Comparison of ENCODE assay signal across 8 cellular contexts in genomic region chr11:30585067-30585891, GRCh38. TPM values are rescaled to one million over a fixed set of nuclear protein-coding genes. Genes with fewer than 3 reads are reported as not detected.
DNase-seq lines count a peak whose midpoint lies in the region; ATAC-seq, FAIRE-seq and TF ChIP-seq lines count a peak whose summit lies in the region.

No MANE protein-coding gene starts in this region.

- intact Hi-C loops in prostate gland (cut with DNase I): loop anchor here (10.0 kb wide), 2 partner anchors 100 to 230 kb away; no protein-coding TSS in a partner anchor

- H3K27ac ChIP-seq in right atrium auricular region (peak overlapping the region; percentile 82 to 85), prostate gland (peak overlapping the region; percentile 94 to 96)

- no peaks in the 10 kb centered on the region for H3K9me3 ChIP-seq in right atrium auricular region
- no peaks in the 10 kb centered on the region for H3K9me3 ChIP-seq in prostate gland

- H3K27ac Mint-ChIP-seq in activated naive CD8-positive, alpha-beta T cell treated with anti-CD3 and anti-CD28 coated beads, Interleukin-2, amount 50 U/mL, for 24 hours: no peak overlapping the region
- no peak overlapping the region for H3K27ac Mint-ChIP-seq in activated CD4-positive, alpha-beta memory T cell treated with anti-CD3 and anti-CD28 coated beads, Interleukin-2, amount 10 ng/mL, durations not matched to agents 7 days and 5 days

- no peaks in the 10 kb centered on the region for H3K36me3 Mint-ChIP-seq in activated naive CD8-positive, alpha-beta T cell treated with anti-CD3 and anti-CD28 coated beads, Interleukin-2, amount 50 U/mL, for 24 hours (ENCODE audit: low read depth)
- H3K36me3 Mint-ChIP-seq in activated CD4-positive, alpha-beta memory T cell treated with anti-CD3 and anti-CD28 coated beads, Interleukin-2, amount 10 ng/mL, durations not matched to agents 7 days and 5 days (ENCODE audit: low read depth): no peaks in the 10 kb centered on the region

- peak overlapping the region; percentile 32 for H3K4me3 Mint-ChIP-seq in activated naive CD8-positive, alpha-beta T cell treated with anti-CD3 and anti-CD28 coated beads, Interleukin-2, amount 50 U/mL, for 24 hours
- H3K4me3 Mint-ChIP-seq in activated CD4-positive, alpha-beta memory T cell treated with anti-CD3 and anti-CD28 coated beads, Interleukin-2, amount 10 ng/mL, durations not matched to agents 7 days and 5 days: no peak overlapping the region

- POLR2A ChIA-PET in activated CD4-positive, alpha-beta memory T cell treated with anti-CD3 and anti-CD28 coated beads, Interleukin-2, amount 10 ng/mL, durations not matched to agents 7 days and 5 days (lab: Charles Lee): no interaction called here

- DNase-seq in Daoy (ENCODE audit: low read depth) (peak; percentile 27), right atrium auricular region (ENCODE audit: low spot score) (no peak), prostate gland (ENCODE audit: low spot score) (peak; percentile 51), H54 (ENCODE audit: insufficient read length, low spot score) (no peak), medulla oblongata (ENCODE audit: extremely low spot score) (no peak)
- peak; percentile 7 for DNase-seq in activated naive CD8-positive, alpha-beta T cell treated with anti-CD3 and anti-CD28 coated beads, Interleukin-2, amount 50 U/mL, for 24 hours
- DNase-seq in activated CD4-positive, alpha-beta memory T cell treated with anti-CD3 and anti-CD28 coated beads, Interleukin-2, amount 10 ng/mL, durations not matched to agents 7 days and 5 days: no peak

- CTCF ChIA-PET in activated CD4-positive, alpha-beta memory T cell treated with anti-CD3 and anti-CD28 coated beads, Interleukin-2, amount 10 ng/mL, durations not matched to agents 7 days and 5 days (lab: Charles Lee): no interaction called here

- H3K4me1 ChIP-seq in right atrium auricular region (peaks cover 0 to 14% of the 10 kb centered on the region in 2 donors), prostate gland (replicated peaks) (no peaks in the 10 kb centered on the region)

- peaks cover 10% of the 10 kb centered on the region for H3K4me1 Mint-ChIP-seq in activated naive CD8-positive, alpha-beta T cell treated with anti-CD3 and anti-CD28 coated beads, Interleukin-2, amount 50 U/mL, for 24 hours
- H3K4me1 Mint-ChIP-seq in activated CD4-positive, alpha-beta memory T cell treated with anti-CD3 and anti-CD28 coated beads, Interleukin-2, amount 10 ng/mL, durations not matched to agents 7 days and 5 days: peaks cover 3% of the 10 kb centered on the region

- ATAC-seq in HG02678 (IDR thresholded peaks at IDR 0.05; ENCODE audit: unreplicated experiment): peak; percentile 24
- peak; percentile 55 for ATAC-seq in activated naive CD8-positive, alpha-beta T cell treated with anti-CD3 and anti-CD28 coated beads, Interleukin-2, amount 50 U/mL, for 24 hours

- H3K9me3 Mint-ChIP-seq in activated naive CD8-positive, alpha-beta T cell treated with anti-CD3 and anti-CD28 coated beads, Interleukin-2, amount 50 U/mL, for 24 hours: no peaks in the 10 kb centered on the region
- no peaks in the 10 kb centered on the region for H3K9me3 Mint-ChIP-seq in activated CD4-positive, alpha-beta memory T cell treated with anti-CD3 and anti-CD28 coated beads, Interleukin-2, amount 10 ng/mL, durations not matched to agents 7 days and 5 days

- no peak for FAIRE-seq in H54 (lab: Jason Lieb, UNC)

- no peak for TF ChIP-seq POLR2A in prostate gland (IDR thresholded peaks at IDR 0.05)
- no peak for TF ChIP-seq POLR2A in H54 (IDR thresholded peaks at IDR 0.05; ENCODE audit: low read depth, low read length)

- H3K27me3 ChIP-seq in right atrium auricular region (no peaks in the 10 kb centered on the region), prostate gland (replicated peaks; ENCODE audit: insufficient read depth) (no peaks in the 10 kb centered on the region)

- TF ChIP-seq CTCF in right atrium auricular region (IDR thresholded peaks at IDR 0.05) (no peak), prostate gland (IDR thresholded peaks at IDR 0.05) (no peak)

- peak overlapping the region; percentile 79 to 88 for H3K4me3 ChIP-seq in right atrium auricular region
- H3K4me3 ChIP-seq in prostate gland: peak overlapping the region; percentile 84 to 88

- no peaks in the 10 kb centered on the region for H3K36me3 ChIP-seq in right atrium auricular region
- H3K36me3 ChIP-seq in prostate gland: no peaks in the 10 kb centered on the region

- WGBS in prostate gland: under 1% methylated on average over 76 of the region's 76 CpGs

- H3K27me3 Mint-ChIP-seq in activated naive CD8-positive, alpha-beta T cell treated with anti-CD3 and anti-CD28 coated beads, Interleukin-2, amount 50 U/mL, for 24 hours: peaks cover 49% of the 10 kb centered on the region
- H3K27me3 Mint-ChIP-seq in activated CD4-positive, alpha-beta memory T cell treated with anti-CD3 and anti-CD28 coated beads, Interleukin-2, amount 10 ng/mL, durations not matched to agents 7 days and 5 days: peaks cover 48% of the 10 kb centered on the region

RNA-seq across cellular contexts. Expression of gene MPPED2, which starts 0.9 kb away (rescaled TPM):
- 0.74 TPM in 1 of 2 replicates, not detected in the other for total RNA-seq in Daoy (2014; rRNA removed; shearing (Covaris generic))
- 1 to 10 TPM; 1.1 to 1.6 TPM for total RNA-seq in right atrium auricular region
- total RNA-seq in prostate gland: 10 to 100 TPM; 28.4 to 34.9 TPM
- total RNA-seq in activated CD4-positive, alpha-beta memory T cell treated with anti-CD3 and anti-CD28 coated beads, Interleukin-2, amount 10 ng/mL, durations not matched to agents 7 days and 5 days: not detected

Comparison
In these comparisons a context has a peak if more than half of its experiments do, and no peak if none do; other contexts are left out.
1. DNase-seq: peak in Daoy (single experiment), activated naive CD8-positive, alpha-beta T cell treated with anti-CD3 and anti-CD28 coated beads, Interleukin-2, amount 50 U/mL, for 24 hours (single experiment) and prostate gland (single experiment); none in right atrium auricular region (single experiment), H54 (single experiment), medulla oblongata (single experiment) and activated CD4-positive, alpha-beta memory T cell treated with anti-CD3 and anti-CD28 coated beads, Interleukin-2, amount 10 ng/mL, durations not matched to agents 7 days and 5 days (single experiment).
2. RNA of gene MPPED2, which starts 0.9 kb away (total RNA-seq): 28.4 to 34.9 TPM in prostate gland; 1.1 to 1.6 TPM in right atrium auricular region, 0.74 TPM in Daoy and not detected in activated CD4-positive, alpha-beta memory T cell treated with anti-CD3 and anti-CD28 coated beads, Interleukin-2, amount 10 ng/mL, durations not matched to agents 7 days and 5 days; every median in the first group is over 10 times any median in the second.